Comparison of ENCODE assay signal across 8 cellular contexts in genomic region chr9:5450360-5451051, GRCh38. TPM values are rescaled to one million over a fixed set of nuclear protein-coding genes. Genes with fewer than 3 reads are reported as not detected.
DNase-seq lines count a peak whose midpoint lies in the region; ATAC-seq and TF ChIP-seq lines count a peak whose summit lies in the region.

CD274 (plus strand) TSS chr9:5450542; CDS start chr9:5456114, 5,572 bp downstream.

- POLR2A ChIA-PET in A673 (lab: Charles Lee; ENCODE audit: low non-redundant PET) = no interaction called here

- H3K27me3 ChIP-seq in A673 (replicated peaks; ENCODE audit: insufficient read depth, low read depth, low read length, poor library complexity) = no peaks in the 10 kb centered on the region

- intact Hi-C loops in A673 (cut with micrococcal nuclease; ENCODE audit: unreplicated experiment) = loop anchor here (2.0 kb wide), 1 partner anchor 140 kb away; no protein-coding TSS in a partner anchor

- no peaks in the 10 kb centered on the region for H3K9me3 ChIP-seq in A673 (ENCODE audit: low read depth, low read length, poor library complexity, severe bottlenecking)

- peak; percentile 50 for ATAC-seq in GM18517 (IDR thresholded peaks at IDR 0.05; ENCODE audit: unreplicated experiment)
- peak; percentile 56 for ATAC-seq in HG03097 (IDR thresholded peaks at IDR 0.05; ENCODE audit: low FRiP score, unreplicated experiment)

- no TSS peak for BruUV-seq in A673 (replicated peaks; lab: Mats Ljungman, UMichigan)

- H3K4me3 ChIP-seq in A673 (ENCODE audit: low read depth, low read length, poor library complexity, severe bottlenecking) (peak within 1 kb of the TSS; percentile 60), coronary artery (peak within 1 kb of the TSS; percentile 70)

- TF ChIP-seq CTCF in A673 (conservative IDR thresholded peaks at IDR 0.05; ENCODE audit: low read depth, low read length) = peak; percentile 79
- peak; percentile 59 for TF ChIP-seq CTCF in coronary artery (IDR thresholded peaks at IDR 0.05)

- no peaks in the 10 kb centered on the region for H3K36me3 ChIP-seq in A673 (ENCODE audit: insufficient read depth, low read length, poor library complexity, severe bottlenecking)

- DNase-seq in A673 (ENCODE audit: low spot score) (peak; percentile 81), NCI-H226 (peak; percentile 95), coronary artery (ENCODE audit: low spot score) (peak; percentile 92), left kidney (ENCODE audit: low read depth, low spot score) (peak; percentile 90)
- peak; percentile 90 for DNase-seq in activated CD4-positive, alpha-beta T cell treated with anti-CD3 and anti-CD28 coated beads for 48 hours
- peak; percentile 85 for DNase-seq in stimulated activated CD4-positive, alpha-beta T cell treated with anti-CD3 and anti-CD28 coated beads, Interleukin-1b, Interleukin-23, amount 100 ng/mL, for 48 hours

- H3K27ac ChIP-seq in A673 (ENCODE audit: low read depth, low read length, poor library complexity, severe bottlenecking) (peak within 1 kb of the TSS; percentile 49), coronary artery (peak within 1 kb of the TSS; percentile 69 to 74)

- H3K4me1 ChIP-seq in A673 (ENCODE audit: insufficient read depth, low read length, poor library complexity, severe bottlenecking) = no peaks in the 10 kb centered on the region

- CTCF ChIA-PET in A673 (lab: Charles Lee) = interaction anchor here (0.6 to 1.1 kb wide), 3 partner anchors 20 to 703 kb away, joined by 3 to 8 read pairs (median 3); no protein-coding TSS in a partner anchor

RNA-seq across cellular contexts. Expression of gene CD274, which starts in this region (rescaled TPM):
- 0.33 and 0.62 TPM in 2 replicates for total RNA-seq in A673 (2021)

Comparison
In these comparisons a context has a peak if more than half of its experiments do, and no peak if none do; other contexts are left out.
1. Peak in every context shown above with its lines: DNase-seq, ATAC-seq, H3K4me3 ChIP-seq and H3K27ac ChIP-seq.
2. Peak in DNase-seq, H3K4me3 ChIP-seq and H3K27ac ChIP-seq in A673; RNA of the gene not detected or under 1 TPM.